ENCODE assay signal across 20 cellular contexts in the genomic region with DNA sequence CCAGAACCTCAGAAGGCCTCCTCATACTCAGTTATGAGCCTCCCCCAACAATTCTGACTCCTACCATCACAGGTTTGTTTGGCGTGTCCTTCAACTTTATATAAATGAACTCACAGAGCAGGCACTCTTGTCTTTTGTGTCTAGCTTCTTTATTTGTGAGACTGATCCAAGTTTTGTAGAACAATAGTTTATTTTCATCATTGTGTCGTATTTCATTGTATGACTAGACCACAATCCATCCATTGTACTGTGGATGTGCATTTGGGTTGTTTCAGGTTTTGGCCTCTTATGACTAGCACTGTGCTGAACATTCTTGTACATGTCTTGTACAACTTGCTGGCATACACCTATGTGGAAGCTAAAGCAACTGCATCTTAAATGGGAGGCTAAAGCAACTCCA.
DNase-seq lines count a peak whose midpoint lies in the region; ATAC-seq, FAIRE-seq and TF ChIP-seq lines count a peak whose summit lies in the region.
"Had no signal": no experiment of that assay in that cellular context is flagged by ENCODE, and none has a peak within 500 bp of the region (broad histone marks: within the 10 kb centered on the region; RNA-seq: fewer than 3 reads in every experiment).

No MANE protein-coding gene starts in this region.

- H3K27me3 ChIP-seq in bronchial epithelial cell (ENCODE audit: control insufficient read depth, insufficient read depth, low read length) (peaks cover 2% of the 10 kb centered on the region), right atrium auricular region (no peaks in the 10 kb centered on the region)
- H3K27me3 ChIP-seq: BE2C; BLaER1 treated with 17β-estradiol and CSF1 and Interleukin-3, amounts not matched to agents 10 nM and 100 nM had no signal

- H3K4me3 ChIP-seq in bronchial epithelial cell (ENCODE audit: low read depth, low read length) (no peak overlapping the region), right atrium auricular region (no peak overlapping the region)
- H3K4me3 ChIP-seq: BLaER1 treated with 17β-estradiol and CSF1 and Interleukin-3, amounts not matched to agents 10 nM and 100 nM; GM12878; HAP-1 had no signal

- ATAC-seq in GM18511 (IDR thresholded peaks at IDR 0.05; ENCODE audit: unreplicated experiment) = no peak
- ATAC-seq: GM12878 had no signal

- H3K9me3 ChIP-seq in right atrium auricular region = peaks cover 0 to 12% of the 10 kb centered on the region in 2 donors
- H3K9me3 ChIP-seq: BE2C had no signal

- TF ChIP-seq CTCF in bronchial epithelial cell (IDR thresholded peaks at IDR 0.05; ENCODE audit: insufficient read depth, low read length, severe bottlenecking) (no peak), right atrium auricular region (IDR thresholded peaks at IDR 0.05) (no peak)

- DNase-seq in bronchial epithelial cell (ENCODE audit: low read depth) (no peak), midbrain (lab: John Stamatoyannopoulos, UW) (peak; percentile 33), superior temporal gyrus (ENCODE audit: extremely low spot score) (peak; percentile 67), right atrium auricular region (ENCODE audit: low spot score) (no peak), NCI-H1436 treated with DMSO at 0.1 percent for 48 hours (lab: John Stamatoyannopoulos, UW) (no peak)
- DNase-seq: BE2C; CD4-positive, alpha-beta T cell; CD8-positive, alpha-beta memory T cell; DMS 273 treated with DMSO at 0.1 percent for 48 hours; DMS79; EL; GDM1; GOT3; HFFc6 had no signal

- H3K4me1 ChIP-seq in right atrium auricular region = peaks cover 0 to 32% of the 10 kb centered on the region in 2 donors
- H3K4me1 ChIP-seq: BE2C; BLaER1 treated with 17β-estradiol and CSF1 and Interleukin-3, amounts not matched to agents 10 nM and 100 nM; HAP-1 had no signal

- peak; percentile 32 for FAIRE-seq in bronchial epithelial cell (lab: Jason Lieb, UNC)
- FAIRE-seq: D721Med, GM12878, H54 had no signal

- H3K36me3 ChIP-seq in bronchial epithelial cell (ENCODE audit: control insufficient read depth, insufficient read depth, low read length) (no peaks in the 10 kb centered on the region), right atrium auricular region (no peaks in the 10 kb centered on the region)
- H3K36me3 ChIP-seq: BE2C, HAP-1 had no signal

- no peak overlapping the region for H3K27ac ChIP-seq in right atrium auricular region
- H3K27ac ChIP-seq: BLaER1 treated with 17β-estradiol and CSF1 and Interleukin-3, amounts not matched to agents 10 nM and 100 nM had no signal

Comparison
In these comparisons a context has a peak if more than half of its experiments do, and no peak if none do; other contexts are left out.
1. DNase-seq: peak in midbrain (single experiment) and superior temporal gyrus (single experiment); none in bronchial epithelial cell (single experiment), right atrium auricular region (single experiment) and NCI-H1436 treated with DMSO at 0.1 percent for 48 hours (single experiment).